8 cellular contexts compared by ENCODE assay signal in genomic region chr12:49092086-49092815, GRCh38. TPM values are rescaled to one million over a fixed set of nuclear protein-coding genes. Genes with fewer than 3 reads are reported as not detected.
DNase-seq lines count a peak whose midpoint lies in the region; ATAC-seq and TF ChIP-seq lines count a peak whose summit lies in the region.

No MANE protein-coding gene starts in this region.

- H3K27me3 Mint-ChIP-seq in activated B cell treated with CpG ODN at 0.5 μM for 24 hours (peaks cover 56% of the 10 kb centered on the region), chondrocyte (ENCODE audit: low read depth) (peaks cover 28% of the 10 kb centered on the region)
- H3K27me3 Mint-ChIP-seq in stimulated activated naive B cell treated with anti-CD40 and anti-IgM and Interleukin-4, amounts not matched to agents 10 μg/mL and 1 μg/mL and 100 μg/mL, for 72 hours = peaks cover 59 to 60% of the 10 kb centered on the region in 2 donors

- POLR2A ChIA-PET in activated B cell treated with CpG ODN at 0.5 μM for 24 hours (lab: Charles Lee) = interaction anchor here (1.2 to 1.7 kb wide), 4 partner anchors 23 to 38 kb away, joined by 3 to 8 read pairs (median 5); partner anchors contain the start of genes RHEBL1 and TUBA1B

- peak overlapping the region; percentile 57 for H3K4me3 Mint-ChIP-seq in activated B cell treated with CpG ODN at 0.5 μM for 24 hours
- peak overlapping the region; percentile 45 for H3K4me3 Mint-ChIP-seq in chondrocyte (ENCODE audit: unreplicated experiment)
- peak overlapping the region; percentile 70 to 71 for H3K4me3 Mint-ChIP-seq in stimulated activated naive B cell treated with anti-CD40 and anti-IgM and Interleukin-4, amounts not matched to agents 10 μg/mL and 1 μg/mL and 100 μg/mL, for 72 hours

- no peaks in the 10 kb centered on the region for H3K79me2 ChIP-seq in KMS-11 (ENCODE audit: insufficient read depth, low read depth)

- peak; percentile 50; the same call in 1 of the 2 replicates for TF ChIP-seq CTCF in KMS-11 (conservative IDR thresholded peaks at IDR 0.05; ENCODE audit: low read depth, low read length)
- no peak for TF ChIP-seq CTCF in activated B cell treated with CpG ODN at 0.5 μM for 24 hours (IDR thresholded peaks at IDR 0.05)
- TF ChIP-seq CTCF in chondrocyte (IDR thresholded peaks at IDR 0.05) = peak; percentile 74

- peak overlapping the region; percentile 18; the same call in 1 of the 2 replicates for H3K4me2 ChIP-seq in KMS-11

- no peak overlapping the region for H3K4me3 ChIP-seq in KMS-11 (IDR thresholded peaks at IDR 0.05; ENCODE audit: insufficient read depth, low read depth, low read length)

- H3K27me3 ChIP-seq in KMS-11 (ENCODE audit: insufficient read depth, low read depth) = peaks cover 38% of the 10 kb centered on the region

- no peaks in the 10 kb centered on the region for H3K36me3 ChIP-seq in KMS-11 (ENCODE audit: insufficient read depth)

- H4K20me1 ChIP-seq in KMS-11 (ENCODE audit: insufficient read depth) = no peaks in the 10 kb centered on the region

- peaks cover 59% of the 10 kb centered on the region for H3K4me1 Mint-ChIP-seq in activated B cell treated with CpG ODN at 0.5 μM for 24 hours
- H3K4me1 Mint-ChIP-seq in chondrocyte (ENCODE audit: low read depth) = peaks cover 35% of the 10 kb centered on the region
- H3K4me1 Mint-ChIP-seq in stimulated activated naive B cell treated with anti-CD40 and anti-IgM and Interleukin-4, amounts not matched to agents 10 μg/mL and 1 μg/mL and 100 μg/mL, for 72 hours = peaks cover 41 to 55% of the 10 kb centered on the region in 2 donors

- H3K36me3 Mint-ChIP-seq in activated B cell treated with CpG ODN at 0.5 μM for 24 hours (ENCODE audit: low read depth) (peaks cover 7% of the 10 kb centered on the region), chondrocyte (ENCODE audit: low read depth) (peaks cover 3% of the 10 kb centered on the region)
- H3K36me3 Mint-ChIP-seq in stimulated activated naive B cell treated with anti-CD40 and anti-IgM and Interleukin-4, amounts not matched to agents 10 μg/mL and 1 μg/mL and 100 μg/mL, for 72 hours = peaks cover 9 to 20% of the 10 kb centered on the region in 2 donors

- no peak overlapping the region for H3K27ac ChIP-seq in KMS-11

- no peak overlapping the region for H3K27ac Mint-ChIP-seq in activated B cell treated with CpG ODN at 0.5 μM for 24 hours
- H3K27ac Mint-ChIP-seq in chondrocyte (ENCODE audit: unreplicated experiment) = no peak overlapping the region
- peak overlapping the region; percentile 26 for H3K27ac Mint-ChIP-seq in stimulated activated naive B cell treated with anti-CD40 and anti-IgM and Interleukin-4, amounts not matched to agents 10 μg/mL and 1 μg/mL and 100 μg/mL, for 72 hours

- intact Hi-C loops in activated B cell treated with CpG ODN at 0.5 μM for 24 hours (cut with micrococcal nuclease) = loop anchor here (1.0 to 5.0 kb wide), 3 partner anchors 28 to 110 kb away; no protein-coding TSS in a partner anchor

- no peaks in the 10 kb centered on the region for H3K9me3 Mint-ChIP-seq in activated B cell treated with CpG ODN at 0.5 μM for 24 hours
- H3K9me3 Mint-ChIP-seq in chondrocyte (ENCODE audit: low read depth) = no peaks in the 10 kb centered on the region
- no peaks in the 10 kb centered on the region for H3K9me3 Mint-ChIP-seq in stimulated activated naive B cell treated with anti-CD40 and anti-IgM and Interleukin-4, amounts not matched to agents 10 μg/mL and 1 μg/mL and 100 μg/mL, for 72 hours

- ATAC-seq in activated B cell treated with CpG ODN at 0.5 μM for 24 hours (ENCODE audit: low read depth) (peak; percentile 48), HG03442 (IDR thresholded peaks at IDR 0.05; ENCODE audit: unreplicated experiment) (no peak), HG02852 (IDR thresholded peaks at IDR 0.05; ENCODE audit: unreplicated experiment) (no peak)
- peak; percentile 40 to 55 for ATAC-seq in stimulated activated naive B cell treated with anti-CD40 and anti-IgM and Interleukin-4, amounts not matched to agents 10 μg/mL and 1 μg/mL and 100 μg/mL, for 72 hours (replicated peaks)

- CTCF ChIA-PET in activated B cell treated with CpG ODN at 0.5 μM for 24 hours (lab: Charles Lee) = interaction anchor here (1.0 to 6.5 kb wide), 6 partner anchors 15 to 239 kb away, joined by 5 to 79 read pairs (median 14); partner anchors contain the start of gene RHEBL1

- no peak overlapping the region for H2AFZ ChIP-seq in KMS-11 (ENCODE audit: low read depth)

- H3K9ac ChIP-seq in KMS-11 = no peak overlapping the region

- DNase-seq in COLO829 (ENCODE audit: low spot score) = peak; percentile 94
- DNase-seq in activated B cell treated with CpG ODN at 0.5 μM for 24 hours = peak; percentile 53
- peak; percentile 83 for DNase-seq in chondrocyte (ENCODE audit: low spot score)
- peak; percentile 43 for DNase-seq in medulla oblongata (ENCODE audit: extremely low spot score)
- DNase-seq in stimulated activated naive B cell treated with anti-CD40 and anti-IgM and Interleukin-4, amounts not matched to agents 10 μg/mL and 1 μg/mL and 100 μg/mL, for 72 hours = peak; percentile 56

- H3K4me1 ChIP-seq in KMS-11 (ENCODE audit: low read depth, poor library complexity, severe bottlenecking) = peaks cover 23% of the 10 kb centered on the region

RNA-seq across cellular contexts. Expression of gene DHH, which starts 2.4 kb away (rescaled TPM):
- total RNA-seq in activated B cell treated with CpG ODN at 0.5 μM for 24 hours (0.09 TPM in 1 of 2 replicates, not detected in the other), chondrocyte (0.07 TPM in 1 of 3 replicates, not detected in the others)

RNA-seq across cellular contexts. Expression of gene LMBR1L, which starts 18.4 kb away (rescaled TPM):
- 64.2 and 79.9 TPM in 2 replicates for total RNA-seq in activated B cell treated with CpG ODN at 0.5 μM for 24 hours
- 37.0 to 47.3 TPM (median 46.9 TPM) in 3 replicates for total RNA-seq in chondrocyte

RNA-seq across cellular contexts. Expression of gene RHEBL1, which starts 22.5 kb away (rescaled TPM):
- total RNA-seq in activated B cell treated with CpG ODN at 0.5 μM for 24 hours = 3.2 and 3.3 TPM in 2 replicates
- total RNA-seq in chondrocyte = 0.64 to 0.95 TPM in 2 of 3 replicates, not detected in the other

RNA-seq across cellular contexts. Expression of gene KMT2D, which starts 31.7 kb away (rescaled TPM):
- total RNA-seq in activated B cell treated with CpG ODN at 0.5 μM for 24 hours (127 and 136 TPM in 2 replicates), chondrocyte (65.4 to 73.8 TPM (median 70.7 TPM) in 3 replicates)

RNA-seq across cellular contexts. Expression of gene TUBA1B, which starts 38.9 kb away (rescaled TPM):
- 916 and 951 TPM in 2 replicates for total RNA-seq in activated B cell treated with CpG ODN at 0.5 μM for 24 hours
- total RNA-seq in chondrocyte = 544 to 857 TPM (median 551 TPM) in 3 replicates

Comparison
In these comparisons a context has a peak if more than half of its experiments do, and no peak if none do; other contexts are left out.
1. DNase-seq: peak in every context shown above with its lines; median percentile 94 in COLO829; 83 in chondrocyte; 56 in stimulated activated naive B cell treated with anti-CD40 and anti-IgM and Interleukin-4, amounts not matched to agents 10 μg/mL and 1 μg/mL and 100 μg/mL, for 72 hours; 53 in activated B cell treated with CpG ODN at 0.5 μM for 24 hours; 43 in medulla oblongata.
2. ATAC-seq: peak in activated B cell treated with CpG ODN at 0.5 μM for 24 hours (single experiment) and stimulated activated naive B cell treated with anti-CD40 and anti-IgM and Interleukin-4, amounts not matched to agents 10 μg/mL and 1 μg/mL and 100 μg/mL, for 72 hours (2 of 2); none in HG03442 (single experiment) and HG02852 (single experiment).
3. Peak in every context shown above with its lines, with median percentiles within 50 percentile points of each other: H3K4me3 Mint-ChIP-seq.